8 cellular contexts compared by ENCODE assay signal in genomic region chr9:133458643-133459312, GRCh38. TPM values are rescaled to one million over a fixed set of nuclear protein-coding genes. Genes with fewer than 3 reads are reported as not detected.
DNase-seq lines count a peak whose midpoint lies in the region; ATAC-seq and TF ChIP-seq lines count a peak whose summit lies in the region.

No MANE protein-coding gene starts in this region.

- H3K36me3 ChIP-seq in Caco-2 (ENCODE audit: control insufficient read depth, insufficient read depth, low read length), result no peaks in the 10 kb centered on the region; the same call in 1 of the 2 replicates
- H3K36me3 ChIP-seq in colonic mucosa, result no peaks in the 10 kb centered on the region

- no peak for ATAC-seq in HG03354 (IDR thresholded peaks at IDR 0.05; ENCODE audit: poor library complexity, severe bottlenecking, unreplicated experiment)
- no peak for ATAC-seq in esophagus mucosa

- H3K4me3 Mint-ChIP-seq in Caco-2 (ENCODE audit: unreplicated experiment) (peak overlapping the region; percentile 78), osteocyte (ENCODE audit: unreplicated experiment) (peak overlapping the region; percentile 90)

- intact Hi-C loops in Caco-2 (cut with micrococcal nuclease; ENCODE audit: unreplicated experiment) (loop anchor here (1.0 to 5.0 kb wide), 2 partner anchors 21 to 41 kb away; partner anchors contain the start of genes REXO4 and SLC2A6), colonic mucosa (cut with DNase I) (loop anchor here (5.0 kb wide), 1 partner anchor 41 kb away; the partner anchor contains the start of gene REXO4)

- H3K36me3 Mint-ChIP-seq in Caco-2 (ENCODE audit: insufficient read depth, unreplicated experiment) (peaks cover 15% of the 10 kb centered on the region), osteocyte (ENCODE audit: unreplicated experiment) (peaks cover 5% of the 10 kb centered on the region)

- H3K9me3 Mint-ChIP-seq in Caco-2 (ENCODE audit: unreplicated experiment) (no peaks in the 10 kb centered on the region), osteocyte (ENCODE audit: unreplicated experiment) (no peaks in the 10 kb centered on the region)

- H3K9me3 ChIP-seq in Caco-2, result no peaks in the 10 kb centered on the region
- no peaks in the 10 kb centered on the region for H3K9me3 ChIP-seq in colonic mucosa

- no peak for TF ChIP-seq CTCF in Caco-2 (IDR thresholded peaks at IDR 0.05; ENCODE audit: insufficient read depth in 1 of 2, low read depth in 1 of 2, low read length in 1 of 2, severe bottlenecking in 1 of 2, unreplicated experiment in 1 of 2)
- no peak for TF ChIP-seq CTCF in NB4 (IDR thresholded peaks at IDR 0.05; ENCODE audit: low read depth, low read length)
- TF ChIP-seq CTCF in colonic mucosa (IDR thresholded peaks at IDR 0.05), result no peak
- TF ChIP-seq CTCF in osteocyte (IDR thresholded peaks at IDR 0.05), result no peak

- H3K4me3 ChIP-seq in Caco-2 (ENCODE audit: low read depth, low read length), result peak overlapping the region; percentile 40
- H3K4me3 ChIP-seq in NB4 (ENCODE audit: low read depth, low read length), result no peak overlapping the region
- peak overlapping the region; percentile 58 for H3K4me3 ChIP-seq in colonic mucosa

- POLR2A ChIA-PET in Caco-2 (lab: Charles Lee), result interaction anchor here (0.6 to 2.2 kb wide), 17 partner anchors 13 to 573 kb away, joined by 3 to 28 read pairs (median 4); partner anchors contain the start of genes BRD3OS, GTF3C5, MED22 and REXO4

- H3K27me3 ChIP-seq in Caco-2 (replicated peaks; ENCODE audit: control insufficient read depth, insufficient read depth, low read length) (no peaks in the 10 kb centered on the region), colonic mucosa (no peaks in the 10 kb centered on the region)

- CTCF ChIA-PET in Caco-2 (lab: Charles Lee), result interaction anchor here (0.5 to 2.2 kb wide), 15 partner anchors 14 to 541 kb away, joined by 3 to 22 read pairs (median 5); partner anchors contain the start of genes MED22, RPL7A and SLC2A6

- no peak for TF ChIP-seq POLR2A in NB4 (IDR thresholded peaks at IDR 0.05; ENCODE audit: extremely low read depth, insufficient read length)

- TSS peak; percentile 79 for BruUV-seq in Caco-2 (replicated peaks; lab: Mats Ljungman, UMichigan)

- no peaks in the 10 kb centered on the region for H3K27me3 Mint-ChIP-seq in Caco-2 (ENCODE audit: insufficient read depth, unreplicated experiment)
- no peaks in the 10 kb centered on the region for H3K27me3 Mint-ChIP-seq in osteocyte (ENCODE audit: unreplicated experiment)

- peak in 1 of 2 experiments; percentile 40 for DNase-seq in Caco-2
- DNase-seq in NB4 (ENCODE audit: low read depth), result peak; percentile 56
- no peak for DNase-seq in colonic mucosa
- DNase-seq in osteocyte (ENCODE audit: extremely low spot score, unreplicated experiment), result no peak
- DNase-seq in DMS 273 (lab: John Stamatoyannopoulos, UW; ENCODE audit: unreplicated experiment), result no peak
- no peak for DNase-seq in NCI-H187 treated with DMSO at 0.1 percent for 48 hours (lab: John Stamatoyannopoulos, UW)

- no peaks in the 10 kb centered on the region for H3K4me1 Mint-ChIP-seq in Caco-2 (ENCODE audit: low read depth, unreplicated experiment)
- peaks cover 16% of the 10 kb centered on the region for H3K4me1 Mint-ChIP-seq in osteocyte (ENCODE audit: unreplicated experiment)

- H3K27ac ChIP-seq in colonic mucosa, result no peak overlapping the region

- peaks cover 12% of the 10 kb centered on the region for H3K4me1 ChIP-seq in Caco-2
- H3K4me1 ChIP-seq in colonic mucosa, result peaks cover 6% of the 10 kb centered on the region

- peak overlapping the region in 1 of 2 donors; percentile 12 for H3K9ac ChIP-seq in colonic mucosa (ENCODE audit: low read depth in 2 of 2, low read length in 2 of 2)

- H3K27ac Mint-ChIP-seq in Caco-2 (ENCODE audit: unreplicated experiment) (no peak overlapping the region), osteocyte (ENCODE audit: unreplicated experiment) (no peak overlapping the region)

RNA-seq across cellular contexts. Expression of gene CACFD1, which starts 1.0 kb away (rescaled TPM):
- total RNA-seq in Caco-2 (2022), result 26.0 and 27.0 TPM in 2 replicates
- 10 to 100 TPM; 56.8 to 60.7 TPM for total RNA-seq in colonic mucosa
- total RNA-seq in osteocyte, result 28.9 and 29.3 TPM in 2 replicates
- 7.4 TPM for total RNA-seq in esophagus mucosa

RNA-seq across cellular contexts. Expression of gene SLC2A6, which starts 20.1 kb away (rescaled TPM):
- total RNA-seq in Caco-2 (2022) (7.1 and 8.4 TPM in 2 replicates), colonic mucosa (1 to 10 TPM; 2.4 to 2.8 TPM), osteocyte (8.0 and 8.4 TPM in 2 replicates), esophagus mucosa (0.80 TPM)

RNA-seq across cellular contexts. Expression of gene ADAMTS13, which starts 36.6 kb away (rescaled TPM):
- total RNA-seq in Caco-2 (2022) (5.3 and 6.2 TPM in 2 replicates), colonic mucosa (1 to 10 TPM; 4.2 TPM), osteocyte (7.4 and 8.8 TPM in 2 replicates), esophagus mucosa (0.92 TPM)

RNA-seq across cellular contexts. Expression of gene REXO4, which starts 41.0 kb away (rescaled TPM):
- total RNA-seq in Caco-2 (2022) (43.6 and 44.1 TPM in 2 replicates), colonic mucosa (10 to 100 TPM; 17.3 to 38.6 TPM), osteocyte (22.2 and 22.8 TPM in 2 replicates), esophagus mucosa (13.7 TPM)
